In the genomic region with DNA sequence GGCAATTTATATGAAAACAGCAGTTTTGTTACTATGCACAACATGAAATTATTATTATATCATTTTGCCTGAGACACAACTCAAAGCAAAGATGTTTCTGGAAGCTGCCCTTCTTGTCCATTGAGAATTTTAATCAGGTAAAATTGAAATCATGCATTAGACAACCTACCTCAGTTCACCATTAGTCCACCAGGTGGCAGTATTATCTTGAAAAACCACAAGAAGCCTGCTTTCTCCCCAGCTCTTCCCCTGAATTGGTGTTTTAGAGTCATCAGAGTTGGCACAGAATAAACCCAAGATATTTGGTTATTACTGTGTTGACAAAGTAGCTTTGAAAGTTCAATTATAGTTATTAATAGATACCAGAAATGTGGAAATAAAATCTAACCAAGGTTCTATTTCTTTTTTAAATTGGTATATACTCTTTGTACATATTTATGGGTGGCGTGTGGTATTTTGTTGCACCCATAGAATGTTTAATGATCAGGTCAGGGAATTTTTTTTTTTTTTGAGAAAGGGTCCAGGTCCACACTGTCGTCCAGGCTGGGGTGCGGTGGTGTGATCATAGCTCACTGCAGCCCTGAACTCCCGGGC, we compare ENCODE assay signal across 9 cellular contexts. TPM values are rescaled to one million over a fixed set of nuclear protein-coding genes. Genes with fewer than 3 reads are reported as not detected.
DNase-seq lines count a peak whose midpoint lies in the region; ATAC-seq and TF ChIP-seq lines count a peak whose summit lies in the region.
"Had no signal": no experiment of that assay in that cellular context is flagged by ENCODE, and none has a peak within 500 bp of the region (broad histone marks: within the 10 kb centered on the region; RNA-seq: fewer than 3 reads in every experiment).

No MANE protein-coding gene starts in this region.

- no peaks in the 10 kb centered on the region for H3K27me3 Mint-ChIP-seq in effector memory CD8-positive, alpha-beta T cell

- peak in 1 of 2 donors; percentile 33 for TF ChIP-seq EP300 in tibial nerve (IDR thresholded peaks at IDR 0.05)

- H3K36me3 Mint-ChIP-seq in effector memory CD8-positive, alpha-beta T cell (ENCODE audit: insufficient read depth), result peaks cover 3% of the 10 kb centered on the region

- CTCF ChIA-PET in HEK293T (lab: Yijun Ruan, JAX), result interaction anchor here (0.6 to 3.1 kb wide), 12 partner anchors 40 to 1761 kb away, joined by 3 to 28 read pairs (median 4); no protein-coding TSS in a partner anchor

- H3K27ac ChIP-seq in mesendoderm (ENCODE audit: low read depth, low read length) (no peak overlapping the region), tibial nerve (no peak overlapping the region)
- H3K27ac ChIP-seq: BLaER1 treated with 17β-estradiol and CSF1 and Interleukin-3, amounts not matched to agents 10 nM and 100 nM had no signal

- H4K5ac ChIP-seq in mesendoderm (ENCODE audit: low read length), result no peak overlapping the region

- H3K9ac ChIP-seq in mesendoderm (ENCODE audit: low read length), result no peak overlapping the region
- H3K9ac ChIP-seq: BLaER1 treated with 17β-estradiol and CSF1 and Interleukin-3, amounts not matched to agents 10 nM and 100 nM had no signal

- no peak for TF ChIP-seq POLR2A in tibial nerve (IDR thresholded peaks at IDR 0.05)

- no peak overlapping the region for H2BK5ac ChIP-seq in mesendoderm (ENCODE audit: low read length)

- H3K4me1 Mint-ChIP-seq in effector memory CD8-positive, alpha-beta T cell (ENCODE audit: low read depth in 2 of 2), result no peaks in the 10 kb centered on the region

- no peaks in the 10 kb centered on the region for H3K79me2 ChIP-seq in mesendoderm (ENCODE audit: control insufficient read depth, insufficient read depth, low read length)

- no peaks in the 10 kb centered on the region for H3K9me3 ChIP-seq in tibial nerve
- H3K9me3 ChIP-seq: BLaER1 treated with 17β-estradiol and CSF1 and Interleukin-3, amounts not matched to agents 10 nM and 100 nM had no signal

- peak; percentile 48 to 86 (median 75) for DNase-seq in NCI-H1417 (lab: John Stamatoyannopoulos, UW)
- no peak for DNase-seq in NCI-H1417 treated with DMSO at 0.1 percent for 48 hours (lab: John Stamatoyannopoulos, UW)
- DNase-seq in HEK293T (ENCODE audit: extremely low spot score), result peak; percentile 62
- DNase-seq in NCI-H2081 treated with DMSO at 0.1 percent for 48 hours (lab: John Stamatoyannopoulos, UW), result peak; percentile 36
- DNase-seq in T1000 (lab: John Stamatoyannopoulos, UW), result peak; percentile 33
- peak; percentile 64 to 78 (median 68) for DNase-seq in effector memory CD8-positive, alpha-beta T cell
- DNase-seq in mesendoderm, result peak; percentile 74
- peak in 1 of 2 donors; percentile 92 for DNase-seq in tibial nerve (ENCODE audit: low spot score in 2 of 2)

- no CpG with 5 or more reads among the region's 4 CpGs for WGBS in mesendoderm (ENCODE audit: extremely low coverage, insufficient coverage, low lambda C conversion rate)
- 59 to 61% methylated on average over 4 of the region's 4 CpGs for WGBS in tibial nerve, 2 donors

- no peak overlapping the region for H4K8ac ChIP-seq in mesendoderm (ENCODE audit: low read depth, low read length)

- H2AK5ac ChIP-seq in mesendoderm (ENCODE audit: low read length), result no peak overlapping the region

- no peak overlapping the region for H3K56ac ChIP-seq in mesendoderm (ENCODE audit: low read length)

- H3K36me3 ChIP-seq in mesendoderm (ENCODE audit: control insufficient read depth, insufficient read depth, low read length), result no peaks in the 10 kb centered on the region
- H3K36me3 ChIP-seq in tibial nerve, result no peaks in the 10 kb centered on the region
- H3K36me3 ChIP-seq: BLaER1 treated with 17β-estradiol and CSF1 and Interleukin-3, amounts not matched to agents 10 nM and 100 nM had no signal

- H3K4me1 ChIP-seq in mesendoderm (ENCODE audit: control insufficient read depth, low read depth, low read length), result no peaks in the 10 kb centered on the region
- peaks cover 0 to 8% (median 1%) of the 10 kb centered on the region in 4 donors for H3K4me1 ChIP-seq in tibial nerve
- H3K4me1 ChIP-seq: BLaER1 treated with 17β-estradiol and CSF1 and Interleukin-3, amounts not matched to agents 10 nM and 100 nM had no signal

- H2BK120ac ChIP-seq in mesendoderm (ENCODE audit: low read depth, low read length), result no peak overlapping the region

- peak; percentile 75 to 93 (median 89) for TF ChIP-seq CTCF in tibial nerve (IDR thresholded peaks at IDR 0.05)

- no peak overlapping the region for H3K4me2 ChIP-seq in mesendoderm (ENCODE audit: low read length)
- H3K4me2 ChIP-seq: BLaER1 treated with 17β-estradiol and CSF1 and Interleukin-3, amounts not matched to agents 10 nM and 100 nM had no signal

- no peaks in the 10 kb centered on the region for H3K9me3 Mint-ChIP-seq in effector memory CD8-positive, alpha-beta T cell

- no peak overlapping the region for H3K27ac Mint-ChIP-seq in effector memory CD8-positive, alpha-beta T cell

- H3K4me3 Mint-ChIP-seq in effector memory CD8-positive, alpha-beta T cell, result no peak overlapping the region

- no peaks in the 10 kb centered on the region for H3K27me3 ChIP-seq in mesendoderm (ENCODE audit: insufficient read depth, low read length, poor library complexity)
- no peaks in the 10 kb centered on the region for H3K27me3 ChIP-seq in tibial nerve
- H3K27me3 ChIP-seq: BLaER1 treated with 17β-estradiol and CSF1 and Interleukin-3, amounts not matched to agents 10 nM and 100 nM had no signal

- no peaks in the 10 kb centered on the region for H3K79me1 ChIP-seq in mesendoderm (ENCODE audit: low read length)

- no peak overlapping the region for H2BK15ac ChIP-seq in mesendoderm (replicated peaks; ENCODE audit: low read depth)

- no peak overlapping the region for H3K4me3 ChIP-seq in mesendoderm (ENCODE audit: low read length)
- no peak overlapping the region for H3K4me3 ChIP-seq in tibial nerve
- H3K4me3 ChIP-seq: BLaER1 treated with 17β-estradiol and CSF1 and Interleukin-3, amounts not matched to agents 10 nM and 100 nM had no signal

- POLR2A ChIA-PET in HEK293T (lab: Yijun Ruan, JAX), result interaction anchor here (0.8 to 1.2 kb wide), 3 partner anchors 26 to 205 kb away, joined by 3 to 5 read pairs (median 4); partner anchors contain the start of gene ANKRA2

- H3K4ac ChIP-seq in mesendoderm (ENCODE audit: low read depth, low read length), result no peak overlapping the region

- no peak overlapping the region for H3K23ac ChIP-seq in mesendoderm (ENCODE audit: low read length)

- ATAC-seq in effector memory CD8-positive, alpha-beta T cell (replicated peaks), result peak; percentile 75

- H3K18ac ChIP-seq in mesendoderm (ENCODE audit: low read length), result no peak overlapping the region

TF ChIP-seq in HEK293T, 16 proteins besides CTCF, POLR2A, EP300 and RAD21:
- no peak for TF ChIP-seq NFRKB (IDR thresholded peaks at IDR 0.05)
- TF ChIP-seq SP1 (IDR thresholded peaks at IDR 0.05), result no peak
- no peak for TF ChIP-seq L3MBTL2 (conservative IDR thresholded peaks at IDR 0.05)
- no peak for TF ChIP-seq PKNOX1 (IDR thresholded peaks at IDR 0.05)
- no peak for TF ChIP-seq TARDBP (IDR thresholded peaks at IDR 0.05)
- no peak for TF ChIP-seq ELF4 (IDR thresholded peaks at IDR 0.05)
- TF ChIP-seq FOXK2 (IDR thresholded peaks at IDR 0.05), result no peak
- TF ChIP-seq ZNF384 (IDR thresholded peaks at IDR 0.05), result no peak
- no peak for TF ChIP-seq BHLHE40 (IDR thresholded peaks at IDR 0.05; ENCODE audit: borderline replicate concordance)
- no peak for TF ChIP-seq HDGF (IDR thresholded peaks at IDR 0.05; ENCODE audit: borderline replicate concordance)
- TF ChIP-seq SUZ12 (IDR thresholded peaks at IDR 0.05), result no peak

RNA-seq across cellular contexts. Expression of gene UTP15, which starts 25.7 kb away (rescaled TPM):
- polyA plus RNA-seq in mesendoderm (2013, experiment 1 of 2), result 25.0 TPM
- polyA plus RNA-seq in mesendoderm (2013, experiment 2 of 2), result 22.6 TPM
- total RNA-seq in tibial nerve, result 10 to 100 TPM in 3 of 4 donors, 1 to 10 TPM in 1; 8.4 to 30.6 (median 18.6) TPM

RNA-seq across cellular contexts. Expression of gene ANKRA2, which starts 25.8 kb away (rescaled TPM):
- 6.5 TPM for polyA plus RNA-seq in mesendoderm (2013, experiment 1 of 2)
- 6.6 TPM for polyA plus RNA-seq in mesendoderm (2013, experiment 2 of 2)
- total RNA-seq in tibial nerve, result 10 to 100 TPM; 24.3 to 46.7 (median 33.5) TPM

RNA-seq across cellular contexts. Expression of gene ARHGEF28, which starts 34.8 kb away (rescaled TPM):
- 0.06 TPM for polyA plus RNA-seq in mesendoderm (2013, experiment 1 of 2)
- polyA plus RNA-seq in mesendoderm (2013, experiment 2 of 2), result 0.04 TPM
- 10 to 100 TPM; 66.0 to 83.9 (median 72.5) TPM for total RNA-seq in tibial nerve
